ENCODE assay signal across 17 cellular contexts in genomic region chr10:104273291-104273690, GRCh38. TPM values are rescaled to one million over a fixed set of nuclear protein-coding genes. Genes with fewer than 3 reads are reported as not detected.
"Had no signal": no experiment of that assay in that cellular context is flagged by ENCODE, and none has a peak within 500 bp of the region (broad histone marks: within the 10 kb centered on the region; RNA-seq: fewer than 3 reads in every experiment).

No MANE protein-coding gene starts in this region.

- H3K27me3 ChIP-seq: body of pancreas, ovary, upper lobe of right lung had no signal

- ATAC-seq: activated CD4-positive, alpha-beta T cell treated with anti-CD3 and anti-CD28 coated beads for 36 hours; body of pancreas; esophagus mucosa; naive thymus-derived CD8-positive, alpha-beta T cell; psoas muscle; right cardiac atrium; stimulated activated naive B cell treated with anti-CD40 and anti-IgM and Interleukin-4, amounts not matched to agents 10 μg/mL and 1 μg/mL and 100 μg/mL, for 72 hours; upper lobe of right lung; WTC11 had no signal

- DNase-seq: activated CD4-positive, alpha-beta memory T cell treated with anti-CD3 and anti-CD28 coated beads for 36 hours; activated CD4-positive, alpha-beta T cell treated with anti-CD3 and anti-CD28 coated beads for 36 hours; activated T-cell treated with anti-CD3 and anti-CD28 coated beads for 4 hours; amygdala; body of pancreas; naive thymus-derived CD8-positive, alpha-beta T cell; ovary; psoas muscle; right cardiac atrium; stimulated activated naive B cell treated with anti-CD40 and anti-IgM and Interleukin-4, amounts not matched to agents 10 μg/mL and 1 μg/mL and 100 μg/mL, for 72 hours; upper lobe of right lung had no signal

- H3K36me3 ChIP-seq: ovary, thoracic aorta had no signal

- H3K27ac ChIP-seq: body of pancreas, coronary artery, ovary, psoas muscle, thoracic aorta, upper lobe of right lung had no signal

- H3K4me3 ChIP-seq: body of pancreas, coronary artery, ovary, psoas muscle, thoracic aorta, upper lobe of right lung had no signal

- H3K9me3 ChIP-seq: body of pancreas, ovary, psoas muscle, thoracic aorta, upper lobe of right lung had no signal

RNA-seq across cellular contexts. Expression of gene CFAP43, which starts 41.1 kb away (rescaled TPM):
- total RNA-seq: activated T-helper 1 cell treated with anti-CD3 and anti-CD28 coated beads, Interleukin-12 subunit alpha, Interleukin-12 subunit beta, Interleukin-2, Interleukin-4 antibody, amounts not matched to agents 30 ng/mL and 10 ng/mL and 1 ng/mL, durations not matched to agents 14 hours and 24 hours and 36 hours; esophagus mucosa; fibroblast of villous mesenchyme had no signal
- polyA plus RNA-seq: naive thymus-derived CD8-positive, alpha-beta T cell had no signal
